18 cellular contexts compared by ENCODE assay signal in the genomic region with DNA sequence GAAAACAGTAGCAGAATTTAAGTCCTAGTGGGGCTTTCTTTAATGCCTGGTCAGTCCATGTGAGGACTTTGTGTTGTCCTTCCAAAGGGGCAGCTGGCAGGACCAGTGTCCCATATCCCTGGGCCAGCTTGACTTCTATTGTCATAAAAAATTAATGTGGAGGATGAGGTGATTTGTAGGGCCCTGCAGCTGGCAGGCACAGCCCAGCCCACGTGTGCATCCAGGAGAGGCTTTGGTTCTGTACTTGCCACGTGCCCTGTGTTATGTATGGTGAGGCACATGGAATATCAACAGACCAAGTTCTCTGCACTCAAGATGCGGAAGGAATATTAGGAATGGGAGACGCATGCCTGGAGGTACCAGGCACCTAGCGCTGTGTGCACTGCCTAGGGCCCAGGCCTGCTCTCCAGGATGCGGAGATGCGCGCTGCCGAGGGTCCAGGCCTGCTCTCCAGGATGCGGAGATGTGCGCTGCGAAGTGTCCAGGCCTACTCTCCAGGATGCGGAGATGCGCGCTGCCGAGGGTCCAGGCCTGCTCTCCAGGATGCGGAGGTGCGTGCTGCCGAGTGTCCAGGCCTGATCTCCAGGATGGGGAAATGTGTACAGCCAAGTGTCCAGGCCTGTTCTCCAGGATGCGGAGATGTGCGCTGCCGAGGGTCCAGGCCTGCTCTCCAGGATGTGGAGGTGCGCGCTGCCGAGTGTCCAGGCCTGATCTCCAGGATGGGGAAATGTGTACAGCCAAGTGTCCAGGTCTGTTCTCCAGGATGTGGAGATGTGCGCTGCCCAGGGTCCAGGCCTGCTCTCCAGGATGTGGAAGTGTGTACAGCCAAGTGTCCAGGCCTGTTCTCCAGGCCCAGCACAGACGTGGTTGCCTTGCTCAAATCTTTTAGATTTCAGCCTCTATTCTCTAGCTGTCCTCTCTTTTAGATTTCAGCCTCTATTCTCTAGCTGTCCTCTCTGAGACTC.
DNase-seq lines count a peak whose midpoint lies in the region; TF ChIP-seq lines count a peak whose summit lies in the region.
"Had no signal": no experiment of that assay in that cellular context is flagged by ENCODE, and none has a peak within 500 bp of the region (broad histone marks: within the 10 kb centered on the region; RNA-seq: fewer than 3 reads in every experiment).

No MANE protein-coding gene starts in this region.

- peak overlapping the region; percentile 38 for H3K27ac Mint-ChIP-seq in nephron progenitor cell
- H3K27ac Mint-ChIP-seq: B cell; stimulated activated naive CD8-positive, alpha-beta T cell treated with anti-CD3 and anti-CD28 coated beads, Interleukin-15, Interleukin-2, amounts not matched to agents 100 ng/mL and 50 ng/mL, for 24 hours; WTC11 had no signal

- TF ChIP-seq CTCF in nephron progenitor cell (IDR thresholded peaks at IDR 0.05), result no peak

- no peak overlapping the region for H3K4me3 Mint-ChIP-seq in nephron progenitor cell
- H3K4me3 Mint-ChIP-seq: B cell; stimulated activated naive CD8-positive, alpha-beta T cell treated with anti-CD3 and anti-CD28 coated beads, Interleukin-15, Interleukin-2, amounts not matched to agents 100 ng/mL and 50 ng/mL, for 24 hours; type B pancreatic cell; WTC11 had no signal

- H3K27me3 Mint-ChIP-seq in nephron progenitor cell (ENCODE audit: low read depth, poor library complexity), result peaks cover 6% of the 10 kb centered on the region
- H3K27me3 Mint-ChIP-seq: B cell, type B pancreatic cell had no signal

- no peaks in the 10 kb centered on the region for H3K9me3 Mint-ChIP-seq in nephron progenitor cell
- H3K9me3 Mint-ChIP-seq: stimulated activated naive CD8-positive, alpha-beta T cell treated with anti-CD3 and anti-CD28 coated beads, Interleukin-15, Interleukin-2, amounts not matched to agents 100 ng/mL and 50 ng/mL, for 24 hours; type B pancreatic cell; WTC11 had no signal

- H3K4me1 Mint-ChIP-seq in nephron progenitor cell, result peaks cover 33% of the 10 kb centered on the region
- H3K4me1 Mint-ChIP-seq: B cell had no signal

- peaks cover 5% of the 10 kb centered on the region for H3K36me3 Mint-ChIP-seq in nephron progenitor cell (ENCODE audit: low read depth)
- H3K36me3 Mint-ChIP-seq: WTC11 had no signal

- DNase-seq in NCI-H146 (lab: John Stamatoyannopoulos, UW) (peak; percentile 52), NCI-H146 treated with DMSO at 0.1 percent for 48 hours (lab: John Stamatoyannopoulos, UW; ENCODE audit: unreplicated experiment) (no peak), NCI-H1092 (lab: John Stamatoyannopoulos, UW) (peak; percentile 78), NCI-H82 treated with DMSO at 0.1 percent for 48 hours (lab: John Stamatoyannopoulos, UW; ENCODE audit: unreplicated experiment) (peak; percentile 47), nephron progenitor cell (no peak), hypothalamus (lab: John Stamatoyannopoulos, UW) (no peak), GF-D8 (lab: John Stamatoyannopoulos, UW) (no peak), DMS114 treated with DMSO at 0.1 percent for 48 hours (lab: John Stamatoyannopoulos, UW; ENCODE audit: unreplicated experiment) (no peak)
- DNase-seq: activated CD4-positive, alpha-beta T cell treated with anti-CD3 and anti-CD28 coated beads, Interleukin-2, amount 50 U/mL, for 4 hours; activated CD8-positive, alpha-beta memory T cell treated with anti-CD3 and anti-CD28 coated beads, Interleukin-2, amount 50 U/mL, for 48 hours; activated effector memory CD4-positive, alpha-beta T cell treated with anti-CD3 and anti-CD28 coated beads, Interleukin-2, amount 50 U/mL, for 16 hours; Caco-2; lower lobe of right lung; stimulated activated CD4-positive, alpha-beta T cell treated with anti-CD3 and anti-CD28 coated beads, Interleukin-4, amount 100 ng/mL, for 1 hour had no signal

Comparison
In these comparisons a context has a peak if more than half of its experiments do, and no peak if none do; other contexts are left out.
1. DNase-seq: peak in NCI-H146 (single experiment), NCI-H1092 (single experiment) and NCI-H82 treated with DMSO at 0.1 percent for 48 hours (single experiment); none in NCI-H146 treated with DMSO at 0.1 percent for 48 hours (single experiment), nephron progenitor cell (single experiment), hypothalamus (0 of 51), GF-D8 (single experiment) and DMS114 treated with DMSO at 0.1 percent for 48 hours (single experiment).